Comparison of ENCODE assay signal across 14 cellular contexts in genomic region chr1:64357376-64357775, GRCh38.
"Had no signal": no experiment of that assay in that cellular context is flagged by ENCODE, and none has a peak within 500 bp of the region (broad histone marks: within the 10 kb centered on the region; RNA-seq: fewer than 3 reads in every experiment).

No MANE protein-coding gene starts in this region.

- H3K9me3 ChIP-seq: mucosa of descending colon, neutrophil, tibial nerve, uterus had no signal

- H3K36me3 Mint-ChIP-seq: naive thymus-derived CD4-positive, alpha-beta T cell; stimulated activated memory B cell treated with anti-CD40 and anti-IgM and Interleukin-4, amounts not matched to agents 10 μg/mL and 1 μg/mL and 100 μg/mL, for 72 hours had no signal

- H3K4me3 Mint-ChIP-seq: naive thymus-derived CD4-positive, alpha-beta T cell; stimulated activated memory B cell treated with anti-CD40 and anti-IgM and Interleukin-4, amounts not matched to agents 10 μg/mL and 1 μg/mL and 100 μg/mL, for 72 hours had no signal

- H3K4me1 Mint-ChIP-seq: naive thymus-derived CD4-positive, alpha-beta T cell; stimulated activated memory B cell treated with anti-CD40 and anti-IgM and Interleukin-4, amounts not matched to agents 10 μg/mL and 1 μg/mL and 100 μg/mL, for 72 hours had no signal

- H3K27me3 ChIP-seq: neutrophil, uterus had no signal

- H3K36me3 ChIP-seq: neutrophil, tibial nerve, uterus had no signal

- H3K27ac ChIP-seq: neutrophil, tibial nerve, uterus had no signal

- H3K9me3 Mint-ChIP-seq: stimulated activated memory B cell treated with anti-CD40 and anti-IgM and Interleukin-4, amounts not matched to agents 10 μg/mL and 1 μg/mL and 100 μg/mL, for 72 hours had no signal

- H3K27ac Mint-ChIP-seq: naive thymus-derived CD4-positive, alpha-beta T cell; stimulated activated memory B cell treated with anti-CD40 and anti-IgM and Interleukin-4, amounts not matched to agents 10 μg/mL and 1 μg/mL and 100 μg/mL, for 72 hours had no signal

- DNase-seq: activated CD4-positive, alpha-beta T cell treated with anti-CD3 and anti-CD28 coated beads, Interleukin-2, amount 50 U/mL, for 4 hours; activated naive CD4-positive, alpha-beta T cell; activated T-cell treated with anti-CD3 and anti-CD28 coated beads for 4 hours; aorta; dermis blood vessel endothelial cell; left colon; mucosa of descending colon; naive thymus-derived CD4-positive, alpha-beta T cell; uterus had no signal

- ATAC-seq: activated CD4-positive, CD25-positive, alpha-beta regulatory T cell treated with anti-CD3 and anti-CD28 coated beads, Interleukin-2, amount 50 U/mL, for 24 hours; left colon; mucosa of descending colon; naive thymus-derived CD4-positive, alpha-beta T cell; stimulated activated memory B cell treated with anti-CD40 and anti-IgM and Interleukin-4, amounts not matched to agents 10 μg/mL and 1 μg/mL and 100 μg/mL, for 72 hours had no signal

- H3K4me3 ChIP-seq: lung, mucosa of descending colon, tibial nerve, uterus had no signal

- H3K4me1 ChIP-seq: uterus had no signal
